Comparison of ENCODE assay signal across 17 cellular contexts in the genomic region with DNA sequence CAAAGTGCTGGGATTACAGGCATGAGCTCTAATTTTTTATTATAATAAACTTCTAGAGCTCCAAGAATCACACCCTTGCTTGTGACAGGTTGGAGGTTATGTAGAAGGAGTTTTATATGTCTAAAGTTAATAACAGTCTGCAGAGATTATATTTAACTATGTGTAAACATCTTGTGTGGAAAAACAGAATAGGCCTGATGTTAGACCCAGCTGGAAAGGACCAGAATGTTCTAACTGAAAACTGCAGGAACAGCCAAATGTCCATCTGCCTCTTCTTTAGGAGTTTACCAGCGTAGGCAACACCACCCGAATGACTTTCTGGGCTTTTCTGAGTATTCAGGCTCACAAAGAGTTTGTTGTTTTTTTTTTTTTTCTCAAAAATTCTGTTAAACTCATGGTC.
DNase-seq lines count a peak whose midpoint lies in the region; ATAC-seq and TF ChIP-seq lines count a peak whose summit lies in the region.
"Had no signal": no experiment of that assay in that cellular context is flagged by ENCODE, and none has a peak within 500 bp of the region (broad histone marks: within the 10 kb centered on the region; RNA-seq: fewer than 3 reads in every experiment).

No MANE protein-coding gene starts in this region.

- H3K27me3 ChIP-seq in colonic mucosa (no peaks in the 10 kb centered on the region), prostate gland (replicated peaks; ENCODE audit: insufficient read depth) (no peaks in the 10 kb centered on the region), PC-9 (ENCODE audit: insufficient read depth, low read depth) (no peaks in the 10 kb centered on the region), hepatocyte (no peaks in the 10 kb centered on the region)
- H3K27me3 ChIP-seq: BLaER1 had no signal

- H3K4me3 ChIP-seq in colonic mucosa = no peak overlapping the region
- no peak overlapping the region for H3K4me3 ChIP-seq in prostate gland
- no peak overlapping the region for H3K4me3 ChIP-seq in PC-9
- H3K4me3 ChIP-seq in hepatocyte = no peak overlapping the region
- H3K4me3 ChIP-seq: BLaER1, GM23338 had no signal

- no peak overlapping the region for H3K27ac ChIP-seq in colonic mucosa
- peak overlapping the region; percentile 69 to 77 for H3K27ac ChIP-seq in prostate gland
- no peak overlapping the region for H3K27ac ChIP-seq in PC-9
- no peak overlapping the region for H3K27ac ChIP-seq in hepatocyte
- H3K27ac ChIP-seq: BLaER1 had no signal

- TF ChIP-seq CTCF in colonic mucosa (IDR thresholded peaks at IDR 0.05) (no peak), prostate gland (IDR thresholded peaks at IDR 0.05) (no peak), PC-9 (conservative IDR thresholded peaks at IDR 0.05) (no peak), hepatocyte (IDR thresholded peaks at IDR 0.05; ENCODE audit: poor library complexity) (no peak)

- no peak overlapping the region for H3K4me2 ChIP-seq in PC-9
- no peak overlapping the region for H3K4me2 ChIP-seq in hepatocyte
- H3K4me2 ChIP-seq: BLaER1, GM23338 had no signal

- TF ChIP-seq POLR2A in prostate gland (IDR thresholded peaks at IDR 0.05) = no peak

- no peak overlapping the region for H3K9ac ChIP-seq in colonic mucosa (ENCODE audit: low read depth in 2 of 2, low read length in 2 of 2)
- H3K9ac ChIP-seq: BLaER1 had no signal

- 57% methylated on average over 2 of the region's 2 CpGs for WGBS in prostate gland
- 95% methylated on average over 2 of the region's 2 CpGs for WGBS in hepatocyte (ENCODE audit: low lambda C conversion rate, missing lambda C conversion rate)

- POLR2A ChIA-PET in PC-9 (lab: Charles Lee; ENCODE audit: unreplicated experiment) = no interaction called here

- CTCF ChIA-PET in PC-9 (lab: Charles Lee) = no interaction called here

- H3K36me3 ChIP-seq in colonic mucosa = no peaks in the 10 kb centered on the region
- H3K36me3 ChIP-seq in prostate gland = no peaks in the 10 kb centered on the region
- H3K36me3 ChIP-seq in PC-9 (ENCODE audit: low read depth) = no peaks in the 10 kb centered on the region
- no peaks in the 10 kb centered on the region for H3K36me3 ChIP-seq in hepatocyte (replicated peaks; ENCODE audit: insufficient read depth, low read depth)
- H3K36me3 ChIP-seq: BLaER1 had no signal

- H2AFZ ChIP-seq in PC-9 (no peak overlapping the region), hepatocyte (no peak overlapping the region)
- H2AFZ ChIP-seq: GM23338 had no signal

- ATAC-seq in left colon = peak; percentile 95
- ATAC-seq: GM23338, HepG2 had no signal

- H4K20me1 ChIP-seq in PC-9 (ENCODE audit: insufficient read depth) (no peaks in the 10 kb centered on the region), hepatocyte (ENCODE audit: insufficient read depth, poor library complexity, severe bottlenecking) (no peaks in the 10 kb centered on the region)
- H4K20me1 ChIP-seq: BLaER1 had no signal

- H3K4me1 ChIP-seq in colonic mucosa (no peaks in the 10 kb centered on the region), prostate gland (replicated peaks) (no peaks in the 10 kb centered on the region), PC-9 (replicated peaks; ENCODE audit: insufficient read depth) (no peaks in the 10 kb centered on the region), hepatocyte (ENCODE audit: insufficient read depth) (no peaks in the 10 kb centered on the region)
- H3K4me1 ChIP-seq: BLaER1 had no signal

- DNase-seq in NCI-H69 (lab: John Stamatoyannopoulos, UW) (peak; percentile 25), colonic mucosa (peak; percentile 67), left colon (no peak), prostate gland (ENCODE audit: low spot score) (peak; percentile 53), PC-9 (no peak), NCI-H1092 treated with DMSO at 0.1 percent for 48 hours (lab: John Stamatoyannopoulos, UW) (no peak), hepatocyte (ENCODE audit: low spot score) (no peak), NCI-H524 treated with DMSO at 0.1 percent for 48 hours (lab: John Stamatoyannopoulos, UW) (no peak)
- DNase-seq: 8988T; CD4-positive, alpha-beta memory T cell; DMS153; DMS79; GDM1; HCEC 1CT had no signal

- no peaks in the 10 kb centered on the region for H3K9me2 ChIP-seq in PC-9 (ENCODE audit: insufficient read depth)
- no peaks in the 10 kb centered on the region for H3K9me2 ChIP-seq in hepatocyte (replicated peaks; ENCODE audit: insufficient read depth)

- no peaks in the 10 kb centered on the region for H3K9me3 ChIP-seq in colonic mucosa
- no peaks in the 10 kb centered on the region for H3K9me3 ChIP-seq in prostate gland
- H3K9me3 ChIP-seq in PC-9 (ENCODE audit: insufficient read depth, low read depth) = no peaks in the 10 kb centered on the region
- no peaks in the 10 kb centered on the region for H3K9me3 ChIP-seq in hepatocyte (ENCODE audit: low read depth)

- H3K79me2 ChIP-seq in PC-9 (ENCODE audit: low read depth) (no peaks in the 10 kb centered on the region), hepatocyte (no peaks in the 10 kb centered on the region)

- intact Hi-C loops in colonic mucosa (cut with DNase I) = no loop called here
- intact Hi-C loops in left colon (cut with DNase I, micrococcal nuclease) = no loop called here
- intact Hi-C loops in prostate gland (cut with DNase I) = loop anchor here (5.0 to 10.0 kb wide), 4 partner anchors 67 to 260 kb away; partner anchors contain the start of genes CDCA7 and MAP3K20
- intact Hi-C loops in PC-9 (cut with micrococcal nuclease; ENCODE audit: unreplicated experiment) = no loop called here

- BruUV-seq in PC-9 (replicated peaks; lab: Mats Ljungman, UMichigan) = no TSS peak

- H3F3A ChIP-seq in PC-9 (ENCODE audit: insufficient read depth, low read depth) = no peaks in the 10 kb centered on the region

Comparison
In these comparisons a context has a peak if more than half of its experiments do, and no peak if none do; other contexts are left out.
1. DNase-seq: peak in NCI-H69 (single experiment), colonic mucosa (single experiment) and prostate gland (single experiment); none in left colon (0 of 2), PC-9 (0 of 2), NCI-H1092 treated with DMSO at 0.1 percent for 48 hours (single experiment), hepatocyte (single experiment) and NCI-H524 treated with DMSO at 0.1 percent for 48 hours (single experiment).
2. H3K27ac ChIP-seq: peak in prostate gland (2 of 2); none in colonic mucosa (single experiment), PC-9 (single experiment) and hepatocyte (single experiment).